In genomic region chr18:44679912-44680270, GRCh38 we compare ENCODE assay signal across 8 cellular contexts. TPM values are rescaled to one million over a fixed set of nuclear protein-coding genes. Genes with fewer than 3 reads are reported as not detected.
DNase-seq lines count a peak whose midpoint lies in the region; ATAC-seq and TF ChIP-seq lines count a peak whose summit lies in the region.

No MANE protein-coding gene starts in this region.

- CTCF ChIA-PET in activated CD4-positive, alpha-beta memory T cell treated with anti-CD3 and anti-CD28 coated beads, Interleukin-2, amount 10 ng/mL, durations not matched to agents 7 days and 5 days (lab: Charles Lee), result interaction anchor here (0.7 to 2.0 kb wide), 12 partner anchors 20 to 530 kb away, joined by 3 to 10 read pairs (median 7); no protein-coding TSS in a partner anchor

- no peaks in the 10 kb centered on the region for H3K9me3 ChIP-seq in upper lobe of right lung

- no peaks in the 10 kb centered on the region for H3K9me3 Mint-ChIP-seq in activated CD4-positive, alpha-beta memory T cell treated with anti-CD3 and anti-CD28 coated beads, Interleukin-2, amount 10 ng/mL, durations not matched to agents 7 days and 5 days
- H3K9me3 Mint-ChIP-seq in natural killer cell, result no peaks in the 10 kb centered on the region

- peaks cover 16% of the 10 kb centered on the region for H3K4me1 ChIP-seq in upper lobe of right lung

- no peak for TF ChIP-seq CTCF in fibroblast of mammary gland (conservative IDR thresholded peaks at IDR 0.05; ENCODE audit: control insufficient read depth, insufficient read depth, low read depth, low read length)
- TF ChIP-seq CTCF in natural killer cell (IDR thresholded peaks at IDR 0.05), result no peak
- TF ChIP-seq CTCF in upper lobe of right lung (IDR thresholded peaks at IDR 0.05), result no peak

- H3K27me3 Mint-ChIP-seq in activated CD4-positive, alpha-beta memory T cell treated with anti-CD3 and anti-CD28 coated beads, Interleukin-2, amount 10 ng/mL, durations not matched to agents 7 days and 5 days, result peaks cover 35% of the 10 kb centered on the region
- no peaks in the 10 kb centered on the region for H3K27me3 Mint-ChIP-seq in natural killer cell (ENCODE audit: low read depth in 2 of 2)

- POLR2A ChIA-PET in activated CD4-positive, alpha-beta memory T cell treated with anti-CD3 and anti-CD28 coated beads, Interleukin-2, amount 10 ng/mL, durations not matched to agents 7 days and 5 days (lab: Charles Lee), result interaction anchor here (0.6 to 3.2 kb wide), 11 partner anchors 27 to 426 kb away, joined by 3 to 43 read pairs (median 4); no protein-coding TSS in a partner anchor

- no peaks in the 10 kb centered on the region for H3K36me3 ChIP-seq in upper lobe of right lung

- peak overlapping the region; percentile 65 for H3K27ac Mint-ChIP-seq in activated CD4-positive, alpha-beta memory T cell treated with anti-CD3 and anti-CD28 coated beads, Interleukin-2, amount 10 ng/mL, durations not matched to agents 7 days and 5 days
- peak overlapping the region in 1 of 2 donors; percentile 39 for H3K27ac Mint-ChIP-seq in natural killer cell

- DNase-seq in AG08396 (ENCODE audit: low spot score) (peak; percentile 72), NCI-H1930 (lab: John Stamatoyannopoulos, UW) (peak; percentile 14 to 35), fibroblast of mammary gland (ENCODE audit: low read depth) (peak; percentile 50), natural killer cell (peak; percentile 28), upper lobe of right lung (peak; percentile 72)
- DNase-seq in activated CD4-positive, alpha-beta memory T cell treated with anti-CD3 and anti-CD28 coated beads, Interleukin-2, amount 10 ng/mL, durations not matched to agents 7 days and 5 days, result peak; percentile 50

- no peak overlapping the region for H3K4me3 Mint-ChIP-seq in activated CD4-positive, alpha-beta memory T cell treated with anti-CD3 and anti-CD28 coated beads, Interleukin-2, amount 10 ng/mL, durations not matched to agents 7 days and 5 days
- H3K4me3 Mint-ChIP-seq in natural killer cell, result no peak overlapping the region

- H3K4me3 ChIP-seq in fibroblast of mammary gland (ENCODE audit: control insufficient read depth, low read depth, low read length), result peak overlapping the region; percentile 65
- H3K4me3 ChIP-seq in upper lobe of right lung, result peak overlapping the region; percentile 82

- peak; percentile 17 for ATAC-seq in GM18867 (IDR thresholded peaks at IDR 0.05; ENCODE audit: unreplicated experiment)
- ATAC-seq in natural killer cell, result peak in 2 of 3 donors; percentile 17 to 18
- ATAC-seq in upper lobe of right lung, result peak; percentile 2
- ATAC-seq in HG02642 (IDR thresholded peaks at IDR 0.05; ENCODE audit: poor library complexity, unreplicated experiment), result no peak

- no peaks in the 10 kb centered on the region for H3K27me3 ChIP-seq in upper lobe of right lung

- no peaks in the 10 kb centered on the region for H3K36me3 Mint-ChIP-seq in activated CD4-positive, alpha-beta memory T cell treated with anti-CD3 and anti-CD28 coated beads, Interleukin-2, amount 10 ng/mL, durations not matched to agents 7 days and 5 days (ENCODE audit: low read depth)
- no peaks in the 10 kb centered on the region for H3K36me3 Mint-ChIP-seq in natural killer cell

- H3K4me1 Mint-ChIP-seq in activated CD4-positive, alpha-beta memory T cell treated with anti-CD3 and anti-CD28 coated beads, Interleukin-2, amount 10 ng/mL, durations not matched to agents 7 days and 5 days, result peaks cover 17% of the 10 kb centered on the region
- peaks cover 7 to 8% of the 10 kb centered on the region in 2 donors for H3K4me1 Mint-ChIP-seq in natural killer cell

- intact Hi-C loops in natural killer cell (cut with micrococcal nuclease), result loop anchor here (1.0 to 5.0 kb wide), 5 partner anchors 21 to 532 kb away; no protein-coding TSS in a partner anchor
- intact Hi-C loops in upper lobe of right lung (cut with DNase I), result loop anchor here (10.0 kb wide), 1 partner anchor 535 kb away; no protein-coding TSS in a partner anchor

- peak overlapping the region; percentile 94 for H3K27ac ChIP-seq in upper lobe of right lung

RNA-seq across cellular contexts. Expression of gene SETBP1, which starts 0.8 kb away (rescaled TPM):
- 10 to 100 TPM; 15.8 to 18.2 TPM for total RNA-seq in activated CD4-positive, alpha-beta memory T cell treated with anti-CD3 and anti-CD28 coated beads, Interleukin-2, amount 10 ng/mL, durations not matched to agents 7 days and 5 days
- total RNA-seq in natural killer cell, result 10 to 100 TPM; 36.0 to 46.6 (median 41.2) TPM
- total RNA-seq in upper lobe of right lung, result 39.5 TPM
